ENCODE assay signal across 1 cellular context in the genomic region with DNA sequence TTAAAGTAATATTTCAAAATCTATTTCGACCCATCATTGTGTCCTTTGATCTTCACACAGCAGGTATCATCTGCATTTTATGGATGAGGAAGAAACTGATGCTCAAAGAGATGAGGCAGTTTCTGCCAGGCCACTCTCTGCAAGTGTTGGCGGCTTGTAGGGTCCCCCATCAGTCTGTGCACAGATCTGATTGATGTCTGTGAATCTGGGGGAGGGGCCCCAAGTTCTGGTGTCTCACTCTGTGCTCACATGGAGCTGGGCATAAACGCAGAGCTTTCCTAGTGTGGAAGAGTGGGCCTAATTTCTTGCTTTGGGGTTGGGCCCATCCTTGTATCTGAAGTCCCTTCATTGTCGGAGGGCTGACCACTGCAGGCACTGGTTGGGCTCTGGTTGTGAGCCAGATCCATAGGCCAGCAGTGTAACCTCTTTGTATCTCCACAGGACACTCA.
TF ChIP-seq lines count a peak whose summit lies in the region.

No MANE protein-coding gene starts in this region.

TF ChIP-seq in IMR-90, 13 proteins besides CTCF, POLR2A, EP300 and RAD21:
- TF ChIP-seq CEBPB (IDR thresholded peaks at IDR 0.05; ENCODE audit: low read depth, low read length) (no peak), MAFK (IDR thresholded peaks at IDR 0.05; ENCODE audit: low read depth, low read length) (no peak), RFX5 (IDR thresholded peaks at IDR 0.05; ENCODE audit: low read depth, low read length) (no peak), MAZ (IDR thresholded peaks at IDR 0.05; ENCODE audit: borderline replicate concordance, low read depth, low read length) (no peak), NFE2L2 (IDR thresholded peaks at IDR 0.05; ENCODE audit: low read depth, low read length) (no peak), BHLHE40 (IDR thresholded peaks at IDR 0.05; ENCODE audit: low read depth, low read length) (no peak), CHD1 (IDR thresholded peaks at IDR 0.05; ENCODE audit: low read depth, low read length) (no peak), FOS (IDR thresholded peaks at IDR 0.05; ENCODE audit: low read depth, low read length) (no peak), MXI1 (IDR thresholded peaks at IDR 0.05; ENCODE audit: borderline replicate concordance, low read depth, low read length) (no peak)
- TF ChIP-seq, protein P1, sequence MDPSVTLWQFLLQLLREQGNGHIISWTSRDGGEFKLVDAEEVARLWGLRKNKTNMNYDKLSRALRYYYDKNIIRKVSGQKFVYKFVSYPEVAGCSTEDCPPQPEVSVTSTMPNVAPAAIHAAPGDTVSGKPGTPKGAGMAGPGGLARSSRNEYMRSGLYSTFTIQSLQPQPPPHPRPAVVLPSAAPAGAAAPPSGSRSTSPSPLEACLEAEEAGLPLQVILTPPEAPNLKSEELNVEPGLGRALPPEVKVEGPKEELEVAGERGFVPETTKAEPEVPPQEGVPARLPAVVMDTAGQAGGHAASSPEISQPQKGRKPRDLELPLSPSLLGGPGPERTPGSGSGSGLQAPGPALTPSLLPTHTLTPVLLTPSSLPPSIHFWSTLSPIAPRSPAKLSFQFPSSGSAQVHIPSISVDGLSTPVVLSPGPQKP (IDR thresholded peaks at IDR 0.05; ENCODE audit: borderline replicate concordance, low read depth, low read length), result no peak
